ENCODE assay signal across 13 cellular contexts in genomic region chr3:71576966-71577459, GRCh38. TPM values are rescaled to one million over a fixed set of nuclear protein-coding genes. Genes with fewer than 3 reads are reported as not detected.
A peak's percentile ranks its signal among the peaks of the same experiment; 100 is the strongest.
DNase-seq lines count a peak whose midpoint lies in the region; ATAC-seq and TF ChIP-seq lines count a peak whose summit lies in the region.
"Had no signal": no experiment of that assay in that cellular context is flagged by ENCODE, and none has a peak within 500 bp of the region (broad histone marks: within the 10 kb centered on the region; RNA-seq: fewer than 3 reads in every experiment).

No MANE protein-coding gene starts in this region.

- H3K27me3 Mint-ChIP-seq in dendritic cell treated with granulocyte-macrophage colony-stimulating factor and Interleukin-4, amounts not matched to agents 40 ng/mL and 50 ng/mL, for 4 days: no peaks in the 10 kb centered on the region
- no peaks in the 10 kb centered on the region for H3K27me3 Mint-ChIP-seq in osteocyte (ENCODE audit: unreplicated experiment)
- peaks cover 2% of the 10 kb centered on the region for H3K27me3 Mint-ChIP-seq in activated T-cell treated with anti-CD3 and anti-CD28 coated beads, Interleukin-2, amount 50 U/mL, for 4 hours (ENCODE audit: low read depth)
- H3K27me3 Mint-ChIP-seq: activated naive CD4-positive, alpha-beta T cell treated with anti-CD3 and anti-CD28 coated beads, Interleukin-2, amount 50 U/mL, for 24 hours had no signal

- TF ChIP-seq CTCF in osteocyte (IDR thresholded peaks at IDR 0.05): no peak

- peak; percentile 38 for DNase-seq in CD1c-positive myeloid dendritic cell (ENCODE audit: extremely low spot score)
- DNase-seq in MV-4-11 (lab: John Stamatoyannopoulos, UW): peak; percentile 58
- no peak for DNase-seq in osteocyte (ENCODE audit: extremely low spot score, unreplicated experiment)
- DNase-seq in activated T-cell treated with anti-CD3 and anti-CD28 coated beads, Interleukin-2, amount 50 U/mL, for 4 hours: no peak
- DNase-seq in left lobe of liver (ENCODE audit: low spot score): no peak
- DNase-seq in NCI-H774 (lab: John Stamatoyannopoulos, UW): no peak
- DNase-seq: BE2C; posterior cingulate gyrus; RPMI8226; stimulated activated CD4-positive, alpha-beta T cell treated with anti-CD3 and anti-CD28 coated beads, Interleukin-2, amount 100 ng/mL, for 24 hours had no signal

- ATAC-seq in GM21447 (IDR thresholded peaks at IDR 0.05; ENCODE audit: unreplicated experiment): no peak
- ATAC-seq in activated T-cell treated with anti-CD3 and anti-CD28 coated beads, Interleukin-2, amount 50 U/mL, for 4 hours: no peak
- ATAC-seq in left lobe of liver: no peak

- H3K9me3 Mint-ChIP-seq in dendritic cell treated with granulocyte-macrophage colony-stimulating factor and Interleukin-4, amounts not matched to agents 40 ng/mL and 50 ng/mL, for 4 days: no peaks in the 10 kb centered on the region
- no peaks in the 10 kb centered on the region for H3K9me3 Mint-ChIP-seq in osteocyte (ENCODE audit: unreplicated experiment)
- H3K9me3 Mint-ChIP-seq in activated T-cell treated with anti-CD3 and anti-CD28 coated beads, Interleukin-2, amount 50 U/mL, for 4 hours: no peaks in the 10 kb centered on the region
- H3K9me3 Mint-ChIP-seq: activated naive CD4-positive, alpha-beta T cell treated with anti-CD3 and anti-CD28 coated beads, Interleukin-2, amount 50 U/mL, for 24 hours had no signal

- peaks cover 23% of the 10 kb centered on the region for H3K36me3 Mint-ChIP-seq in dendritic cell treated with granulocyte-macrophage colony-stimulating factor and Interleukin-4, amounts not matched to agents 40 ng/mL and 50 ng/mL, for 4 days (ENCODE audit: low read depth)
- peaks cover 32% of the 10 kb centered on the region for H3K36me3 Mint-ChIP-seq in osteocyte (ENCODE audit: unreplicated experiment)
- H3K36me3 Mint-ChIP-seq in activated T-cell treated with anti-CD3 and anti-CD28 coated beads, Interleukin-2, amount 50 U/mL, for 4 hours (ENCODE audit: insufficient read depth): no peaks in the 10 kb centered on the region
- H3K36me3 Mint-ChIP-seq: activated naive CD4-positive, alpha-beta T cell treated with anti-CD3 and anti-CD28 coated beads, Interleukin-2, amount 50 U/mL, for 24 hours had no signal

- intact Hi-C loops in dendritic cell treated with granulocyte-macrophage colony-stimulating factor and Interleukin-4, amounts not matched to agents 40 ng/mL and 50 ng/mL, for 4 days (cut with micrococcal nuclease): loop anchor here (5.0 kb wide), 2 partner anchors 35 to 65 kb away; no protein-coding TSS in a partner anchor

- peak overlapping the region; percentile 44 for H3K4me3 Mint-ChIP-seq in dendritic cell treated with granulocyte-macrophage colony-stimulating factor and Interleukin-4, amounts not matched to agents 40 ng/mL and 50 ng/mL, for 4 days
- H3K4me3 Mint-ChIP-seq in osteocyte (ENCODE audit: unreplicated experiment): peak overlapping the region; percentile 68
- no peak overlapping the region for H3K4me3 Mint-ChIP-seq in activated T-cell treated with anti-CD3 and anti-CD28 coated beads, Interleukin-2, amount 50 U/mL, for 4 hours

- peak overlapping the region; percentile 39 for H3K27ac Mint-ChIP-seq in dendritic cell treated with granulocyte-macrophage colony-stimulating factor and Interleukin-4, amounts not matched to agents 40 ng/mL and 50 ng/mL, for 4 days
- peak overlapping the region; percentile 84 for H3K27ac Mint-ChIP-seq in osteocyte (ENCODE audit: unreplicated experiment)
- H3K27ac Mint-ChIP-seq: activated naive CD4-positive, alpha-beta T cell treated with anti-CD3 and anti-CD28 coated beads, Interleukin-2, amount 50 U/mL, for 24 hours had no signal

- H3K4me1 Mint-ChIP-seq in dendritic cell treated with granulocyte-macrophage colony-stimulating factor and Interleukin-4, amounts not matched to agents 40 ng/mL and 50 ng/mL, for 4 days (ENCODE audit: low read depth): peaks cover 30% of the 10 kb centered on the region
- peaks cover 54% of the 10 kb centered on the region for H3K4me1 Mint-ChIP-seq in osteocyte (ENCODE audit: unreplicated experiment)
- peaks cover 26% of the 10 kb centered on the region for H3K4me1 Mint-ChIP-seq in activated T-cell treated with anti-CD3 and anti-CD28 coated beads, Interleukin-2, amount 50 U/mL, for 4 hours (ENCODE audit: low read depth)

RNA-seq across cellular contexts. Expression of gene FOXP1, which starts 6.5 kb away (rescaled TPM):
- total RNA-seq in osteocyte (195 and 198 TPM in 2 replicates), left lobe of liver (26.1 TPM)
- 100 to 1,000 TPM; 251 to 263 (median 256) TPM for total RNA-seq in activated T-cell treated with anti-CD3 and anti-CD28 coated beads, Interleukin-2, amount 50 U/mL, for 4 hours

Comparison
In these comparisons a context has a peak if more than half of its experiments do, and no peak if none do; other contexts are left out.
1. DNase-seq: peak in CD1c-positive myeloid dendritic cell (single experiment) and MV-4-11 (single experiment); none in osteocyte (single experiment), activated T-cell treated with anti-CD3 and anti-CD28 coated beads, Interleukin-2, amount 50 U/mL, for 4 hours (single experiment), left lobe of liver (single experiment) and NCI-H774 (single experiment).